ENCODE assay signal across 11 cellular contexts in genomic region chr18:49677762-49678398, GRCh38.
DNase-seq lines count a peak whose midpoint lies in the region; ATAC-seq, FAIRE-seq and TF ChIP-seq lines count a peak whose summit lies in the region.
"Had no signal": no experiment of that assay in that cellular context is flagged by ENCODE, and none has a peak within 500 bp of the region (broad histone marks: within the 10 kb centered on the region; RNA-seq: fewer than 3 reads in every experiment).

No MANE protein-coding gene starts in this region.

- WGBS in HepG2 (ENCODE audit: low lambda C conversion rate) = 34% methylated on average over 10 of the region's 10 CpGs

- TF ChIP-seq EP300 in HepG2 (IDR thresholded peaks at IDR 0.05; ENCODE audit: low read depth in 2 of 2, low read length in 2 of 2) (no peak), HepG2 (CRISPR knock-in tag; IDR thresholded peaks at IDR 0.05; ENCODE audit: borderline replicate concordance) (no peak)

- peak; percentile 88 for DNase-seq in NCI-H2171 treated with DMSO at 0.1 percent for 48 hours (lab: John Stamatoyannopoulos, UW)
- peak; percentile 36 for DNase-seq in neural crest cell (ENCODE audit: low read depth, low spot score)
- no peak for DNase-seq in HepG2 (ENCODE audit: low spot score)
- DNase-seq in A172 (ENCODE audit: low spot score) = no peak
- no peak for DNase-seq in AG08395 (ENCODE audit: low spot score)
- no peak for DNase-seq in OCI-M2 (lab: John Stamatoyannopoulos, UW; ENCODE audit: unreplicated experiment)
- DNase-seq: activated T-cell treated with anti-CD3 and anti-CD28 coated beads for 4 hours, T1000 had no signal

- no peak overlapping the region for H3K9ac ChIP-seq in HepG2 (ENCODE audit: insufficient read depth, low read depth, low read length)

- POLR2A ChIA-PET in HepG2 (lab: Yijun Ruan, JAX) = no interaction called here

- no peak overlapping the region for H2AFZ ChIP-seq in HepG2 (ENCODE audit: low read length)

- H3K9me3 ChIP-seq in HepG2 (ENCODE audit: low read length) = no peaks in the 10 kb centered on the region

- peaks cover 26% of the 10 kb centered on the region for H3K4me1 ChIP-seq in HepG2 (ENCODE audit: insufficient read depth, low read length)

- H3K9me3 Mint-ChIP-seq in neural crest cell = peaks cover 7% of the 10 kb centered on the region

- CTCF ChIA-PET in HepG2 (lab: Yijun Ruan, JAX; ENCODE audit: low intra/inter-chr PET ratio, low total read pairs) = no interaction called here

- BruUV-seq in HepG2 (replicated peaks; lab: Mats Ljungman, UMichigan) = no TSS peak

- no peak overlapping the region for H3K4me2 ChIP-seq in HepG2 (ENCODE audit: low read depth, low read length)
- H3K4me2 ChIP-seq: smooth muscle cell had no signal

- H3K27me3 Mint-ChIP-seq in neural crest cell (ENCODE audit: low read depth) = no peaks in the 10 kb centered on the region

- in situ Hi-C loops in HepG2 (cut with HindIII; ENCODE audit: extremely low pct_ligation_motif_present, low pct_unique_long_range_greater_than_20kb) = no loop called here

- TF ChIP-seq POLR2A in HepG2 (IDR thresholded peaks at IDR 0.05; ENCODE audit: insufficient read depth in 1 of 2, low read depth in 2 of 2, low read length in 2 of 2) = no peak

- no peaks in the 10 kb centered on the region for H4K20me1 ChIP-seq in HepG2 (ENCODE audit: insufficient read depth, low read length)

- H3K4me3 ChIP-seq in HepG2 (replicated peaks in 1 of 3; ENCODE audit: insufficient read depth in 1 of 3, low read depth in 2 of 3, low read length in 3 of 3) = no peak overlapping the region
- H3K4me3 ChIP-seq: smooth muscle cell had no signal

- no peak for TF ChIP-seq CTCF in neural crest cell (conservative IDR thresholded peaks at IDR 0.05)
- no peak for TF ChIP-seq CTCF in HepG2 (CRISPR knock-in tag; IDR thresholded peaks at IDR 0.05)

- intact Hi-C loops in HepG2 (cut with micrococcal nuclease; ENCODE audit: unreplicated experiment) = no loop called here

- no peak for TF ChIP-seq RAD21 in HepG2 (CRISPR knock-in tag; IDR thresholded peaks at IDR 0.05)

- H3K27ac ChIP-seq in HepG2 (ENCODE audit: extremely low read length, insufficient read depth, low read length) = no peak overlapping the region

- H3K36me3 ChIP-seq in HepG2 (replicated peaks in 1 of 2; ENCODE audit: control insufficient read depth in 1 of 2, insufficient read depth in 2 of 2, low read length in 2 of 2) = no peaks in the 10 kb centered on the region

- H3K36me3 Mint-ChIP-seq in neural crest cell (ENCODE audit: low read depth) = no peaks in the 10 kb centered on the region

- no peaks in the 10 kb centered on the region for H3K79me2 ChIP-seq in HepG2 (ENCODE audit: insufficient read depth, low read length)

- peaks cover 1 to 22% of the 10 kb centered on the region in 2 experiments; a peak in 3 of 5 replicates for H3K27me3 ChIP-seq in HepG2 (ENCODE audit: control insufficient read depth in 1 of 2, insufficient read depth in 2 of 2, low read length in 2 of 2)

- FAIRE-seq in HepG2 (lab: Jason Lieb, UNC) = no peak

- ATAC-seq in GM19023 (IDR thresholded peaks at IDR 0.05; ENCODE audit: unreplicated experiment) = peak; percentile 63
- ATAC-seq in HG02943 (IDR thresholded peaks at IDR 0.05; ENCODE audit: low read depth, unreplicated experiment) = peak; percentile 90
- ATAC-seq in HepG2 = no peak

- no peak overlapping the region for H3K27ac Mint-ChIP-seq in neural crest cell (ENCODE audit: unreplicated experiment)

- peaks cover 33% of the 10 kb centered on the region for H3K4me1 Mint-ChIP-seq in neural crest cell

- peak overlapping the region; percentile 32 for H3K4me3 Mint-ChIP-seq in neural crest cell

TF ChIP-seq in HepG2, 621 proteins besides CTCF, POLR2A, EP300 and RAD21:
- no peak for TF ChIP-seq DR1 (CRISPR knock-in tag; IDR thresholded peaks at IDR 0.05)
- TF ChIP-seq CREB1 (IDR thresholded peaks at IDR 0.05) = no peak
- TF ChIP-seq CREB1 (CRISPR knock-in tag; IDR thresholded peaks at IDR 0.05) = no peak
- no peak for TF ChIP-seq ATF6 (CRISPR knock-in tag; conservative IDR thresholded peaks at IDR 0.05)
- no peak for TF ChIP-seq ZNF597 (CRISPR knock-in tag; IDR thresholded peaks at IDR 0.05)
- no peak for TF ChIP-seq IRF2 (CRISPR knock-in tag; IDR thresholded peaks at IDR 0.05)
- no peak for TF ChIP-seq SOX6 (IDR thresholded peaks at IDR 0.05)
- no peak for TF ChIP-seq SOX6 (CRISPR knock-in tag; IDR thresholded peaks at IDR 0.05)
- no peak for TF ChIP-seq ZNF292 (CRISPR knock-in tag; IDR thresholded peaks at IDR 0.05; ENCODE audit: borderline replicate concordance, low read depth)
- TF ChIP-seq ZMYM3 (CRISPR knock-in tag; IDR thresholded peaks at IDR 0.05) = no peak
- TF ChIP-seq ZBTB1 (CRISPR knock-in tag; IDR thresholded peaks at IDR 0.05; ENCODE audit: borderline replicate concordance) = no peak
- TF ChIP-seq TEAD2 (CRISPR knock-in tag; IDR thresholded peaks at IDR 0.05) = no peak
- TF ChIP-seq ZNF34 (CRISPR knock-in tag; IDR thresholded peaks at IDR 0.05; ENCODE audit: borderline replicate concordance) = no peak

Comparison
In these comparisons a context has a peak if more than half of its experiments do, and no peak if none do; other contexts are left out.
1. DNase-seq: peak in NCI-H2171 treated with DMSO at 0.1 percent for 48 hours (single experiment) and neural crest cell (single experiment); none in HepG2 (single experiment), A172 (single experiment), AG08395 (single experiment) and OCI-M2 (single experiment).